16 cellular contexts compared by ENCODE assay signal in genomic region chr4:85732124-85732523, GRCh38.
DNase-seq lines count a peak whose midpoint lies in the region; ATAC-seq and TF ChIP-seq lines count a peak whose summit lies in the region.
"Had no signal": no experiment of that assay in that cellular context is flagged by ENCODE, and none has a peak within 500 bp of the region (broad histone marks: within the 10 kb centered on the region; RNA-seq: fewer than 3 reads in every experiment).

No MANE protein-coding gene starts in this region.

- H3K4me3 ChIP-seq in fibroblast of the aortic adventitia (ENCODE audit: low read depth, low read length) (no peak overlapping the region), tibial artery (no peak overlapping the region)
- H3K4me3 ChIP-seq: BLaER1, neural progenitor cell had no signal

- peak; percentile 63 for ATAC-seq in GM18858 (IDR thresholded peaks at IDR 0.05; ENCODE audit: unreplicated experiment)
- ATAC-seq in HG02798 (IDR thresholded peaks at IDR 0.05; ENCODE audit: poor library complexity, unreplicated experiment): peak; percentile 61
- no peak for ATAC-seq in activated naive CD4-positive, alpha-beta T cell treated with anti-CD3 and anti-CD28 coated beads, Interleukin-2, amount 50 U/mL, for 72 hours
- ATAC-seq: activated T-helper 17 cell treated with anti-CD3 and anti-CD28 coated beads, Interleukin-2, amount 50 U/mL, for 72 hours had no signal

- no peak overlapping the region for H3K27ac Mint-ChIP-seq in activated naive CD4-positive, alpha-beta T cell treated with anti-CD3 and anti-CD28 coated beads, Interleukin-2, amount 50 U/mL, for 72 hours
- H3K27ac Mint-ChIP-seq: activated T-helper 17 cell treated with anti-CD3 and anti-CD28 coated beads, Interleukin-2, amount 50 U/mL, for 72 hours; neural progenitor cell had no signal

- no peaks in the 10 kb centered on the region for H3K4me1 ChIP-seq in tibial artery
- H3K4me1 ChIP-seq: BLaER1, neural progenitor cell had no signal

- H3K36me3 Mint-ChIP-seq in activated naive CD4-positive, alpha-beta T cell treated with anti-CD3 and anti-CD28 coated beads, Interleukin-2, amount 50 U/mL, for 72 hours: no peaks in the 10 kb centered on the region
- H3K36me3 Mint-ChIP-seq: neural progenitor cell had no signal

- peaks cover 7 to 11% of the 10 kb centered on the region in 2 donors for H3K9me3 Mint-ChIP-seq in activated naive CD4-positive, alpha-beta T cell treated with anti-CD3 and anti-CD28 coated beads, Interleukin-2, amount 50 U/mL, for 72 hours
- H3K9me3 Mint-ChIP-seq: neural progenitor cell had no signal

- no peaks in the 10 kb centered on the region for H3K27me3 ChIP-seq in tibial artery
- H3K27me3 ChIP-seq: BLaER1, neural progenitor cell had no signal

- intact Hi-C loops in tibial artery (cut with DNase I; ENCODE audit: low total_unique reads): no loop called here

- no peaks in the 10 kb centered on the region for H3K9me3 ChIP-seq in tibial artery
- H3K9me3 ChIP-seq: BLaER1 had no signal

- H3K36me3 ChIP-seq in tibial artery: no peaks in the 10 kb centered on the region
- H3K36me3 ChIP-seq: BLaER1, neural progenitor cell had no signal

- no peak overlapping the region for H3K27ac ChIP-seq in tibial artery
- H3K27ac ChIP-seq: BLaER1, HL-60, neural progenitor cell had no signal

- peak; percentile 85 for DNase-seq in NCI-H1105 treated with DMSO at 0.1 percent for 48 hours (lab: John Stamatoyannopoulos, UW)
- DNase-seq in fibroblast of the aortic adventitia (ENCODE audit: low read depth): peak; percentile 26
- DNase-seq in tibial artery: no peak
- no peak for DNase-seq in mucosa of gallbladder (ENCODE audit: low spot score)
- no peak for DNase-seq in activated naive CD4-positive, alpha-beta T cell treated with anti-CD3 and anti-CD28 coated beads, Interleukin-2, amount 50 U/mL, for 72 hours (ENCODE audit: low spot score in 2 of 2)
- DNase-seq in iPS-NIHi7 (ENCODE audit: extremely low spot score): no peak
- DNase-seq: H7; hippocampal formation; NCI-H446 treated with DMSO at 0.1 percent for 48 hours; stimulated activated CD4-positive, alpha-beta T cell treated with anti-CD3 and anti-CD28 coated beads, Interleukin-12 subunit alpha, Interleukin-12 subunit beta, amount 100 ng/mL, for 4 hours had no signal

- TF ChIP-seq CTCF in fibroblast of the aortic adventitia (IDR thresholded peaks at IDR 0.05; ENCODE audit: insufficient read depth, low read length) (no peak), tibial artery (IDR thresholded peaks at IDR 0.05) (no peak)

Comparison
In these comparisons a context has a peak if more than half of its experiments do, and no peak if none do; other contexts are left out.
1. ATAC-seq: peak in GM18858 (single experiment) and HG02798 (single experiment); none in activated naive CD4-positive, alpha-beta T cell treated with anti-CD3 and anti-CD28 coated beads, Interleukin-2, amount 50 U/mL, for 72 hours (0 of 2).
2. DNase-seq: peak in NCI-H1105 treated with DMSO at 0.1 percent for 48 hours (single experiment) and fibroblast of the aortic adventitia (single experiment); none in tibial artery (0 of 2), mucosa of gallbladder (single experiment), activated naive CD4-positive, alpha-beta T cell treated with anti-CD3 and anti-CD28 coated beads, Interleukin-2, amount 50 U/mL, for 72 hours (0 of 2) and iPS-NIHi7 (single experiment).